Comparison of ENCODE assay signal across 1 cellular context in the genomic region with DNA sequence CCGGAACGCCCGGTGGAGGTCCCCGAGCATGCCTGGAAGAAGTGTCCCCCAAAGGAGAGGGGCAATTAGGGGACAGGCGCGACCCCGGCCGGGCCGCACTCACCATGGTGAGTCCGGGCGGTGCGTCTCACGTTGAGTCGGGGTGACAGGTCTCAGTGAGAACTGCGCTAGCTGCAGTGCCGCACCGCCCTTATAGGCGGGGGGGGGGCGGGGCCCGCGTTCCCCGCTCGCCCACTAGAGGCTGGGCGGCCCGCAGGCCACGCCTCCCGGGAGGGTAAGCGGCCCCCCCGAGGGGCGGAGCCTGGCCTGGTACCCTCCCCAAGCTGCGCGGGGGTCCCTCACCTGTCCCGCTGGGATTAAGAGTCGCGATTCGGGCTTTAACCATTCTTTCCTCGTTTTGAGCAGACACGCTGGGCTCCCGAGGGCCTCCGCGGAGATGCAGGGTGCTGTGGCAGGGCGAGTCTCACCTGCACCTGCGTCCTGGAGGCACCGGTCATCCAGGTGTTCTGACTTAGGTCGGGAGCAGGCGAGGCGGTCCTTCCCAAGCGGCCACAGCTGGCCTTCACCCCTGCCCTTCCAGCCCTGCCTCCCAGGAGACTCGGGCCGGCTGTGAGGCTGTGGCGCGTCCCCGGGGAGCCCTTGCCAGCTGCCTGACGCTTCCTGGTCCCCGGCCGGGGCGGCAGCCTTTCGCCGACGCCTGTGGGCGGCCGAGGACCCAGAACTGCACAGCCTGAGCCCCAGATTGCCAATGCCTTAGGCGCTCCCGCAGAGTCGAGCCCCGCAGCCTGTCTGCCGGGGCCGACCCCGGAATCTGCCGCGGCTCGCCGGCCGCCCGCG.
TF ChIP-seq lines count a peak whose summit lies in the region.

A gene (minus strand): TSS at position 166 of the 837 bp plus-strand sequence. CDS start 60 bp downstream, at position 106.

TF ChIP-seq in HepG2, 621 proteins besides CTCF, POLR2A, EP300 and RAD21 (continued from another document and continues in another):
- TF ChIP-seq, protein P1, sequence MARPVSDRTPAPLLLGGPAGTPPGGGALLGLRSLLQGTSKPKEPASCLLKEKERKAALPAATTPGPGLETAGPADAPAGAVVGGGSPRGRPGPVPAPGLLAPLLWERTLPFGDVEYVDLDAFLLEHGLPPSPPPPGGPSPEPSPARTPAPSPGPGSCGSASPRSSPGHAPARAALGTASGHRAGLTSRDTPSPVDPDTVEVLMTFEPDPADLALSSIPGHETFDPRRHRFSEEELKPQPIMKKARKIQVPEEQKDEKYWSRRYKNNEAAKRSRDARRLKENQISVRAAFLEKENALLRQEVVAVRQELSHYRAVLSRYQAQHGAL (CRISPR knock-in tag; IDR thresholded peaks at IDR 0.05; ENCODE audit: not compliant biosample characterization), result no peak
- TF ChIP-seq ZKSCAN1 (IDR thresholded peaks at IDR 0.05; ENCODE audit: low read length) (no peak), ZNF326 (CRISPR knock-in tag; IDR thresholded peaks at IDR 0.05; ENCODE audit: borderline replicate concordance) (no peak), ZNF605 (CRISPR knock-in tag; IDR thresholded peaks at IDR 0.05) (peak; percentile 90), YEATS4 (CRISPR knock-in tag; IDR thresholded peaks at IDR 0.05; ENCODE audit: borderline replicate concordance) (peak; percentile 60), XRCC5 (optimal IDR thresholded peaks at IDR 0.05; ENCODE audit: low read length) (peak; percentile 48), ZNF788 (CRISPR knock-in tag; IDR thresholded peaks at IDR 0.05; ENCODE audit: borderline replicate concordance) (no peak), KAT2B (IDR thresholded peaks at IDR 0.05; ENCODE audit: borderline replicate concordance, low read depth, low read length) (no peak), TEAD3 (CRISPR knock-in tag; optimal IDR thresholded peaks at IDR 0.05; ENCODE audit: borderline replicate concordance) (no peak), ZNF431 (CRISPR knock-in tag; IDR thresholded peaks at IDR 0.05; ENCODE audit: borderline replicate concordance, low read depth) (no peak), ZNF652 (CRISPR knock-in tag; IDR thresholded peaks at IDR 0.05; ENCODE audit: borderline replicate concordance, low read depth) (no peak), ZSCAN21 (CRISPR knock-in tag; IDR thresholded peaks at IDR 0.05; ENCODE audit: borderline replicate concordance) (no peak), NR1H2 (CRISPR knock-in tag; IDR thresholded peaks at IDR 0.05; ENCODE audit: borderline replicate concordance, low read depth) (no peak), ZFP41 (CRISPR knock-in tag; IDR thresholded peaks at IDR 0.05; ENCODE audit: borderline replicate concordance) (no peak; the same call in 1 of the 2 replicates), SP1 (IDR thresholded peaks at IDR 0.05) (no peak), SP1 (CRISPR knock-in tag; IDR thresholded peaks at IDR 0.05) (peak; percentile 89), KMT2A (CRISPR knock-in tag; IDR thresholded peaks at IDR 0.05) (no peak), SIX4 (CRISPR knock-in tag; IDR thresholded peaks at IDR 0.05) (no peak), ZNF121 (CRISPR knock-in tag; IDR thresholded peaks at IDR 0.05) (peak; percentile 38; the same call in 1 of the 2 replicates), TAF15 (IDR thresholded peaks at IDR 0.05; ENCODE audit: low read depth, low read length, poor library complexity, severe bottlenecking) (peak; percentile 65), MIER3 (CRISPR knock-in tag; IDR thresholded peaks at IDR 0.05; ENCODE audit: borderline replicate concordance) (no peak), ZNF766 (CRISPR knock-in tag; IDR thresholded peaks at IDR 0.05; ENCODE audit: borderline replicate concordance) (0 out of 2 replicates have a peak, but pooled peaks have one; percentile 68), SPEN (CRISPR knock-in tag; IDR thresholded peaks at IDR 0.05; ENCODE audit: low read depth) (peak; percentile 22; the same call in 1 of the 2 replicates), ZNF572 (CRISPR knock-in tag; IDR thresholded peaks at IDR 0.05) (0 out of 2 replicates have a peak, but pooled peaks have one; percentile 36), WIZ (CRISPR knock-in tag; IDR thresholded peaks at IDR 0.05) (no peak), ZNF333 (CRISPR knock-in tag; IDR thresholded peaks at IDR 0.05; ENCODE audit: borderline replicate concordance) (peak; percentile 11; the same call in 1 of the 2 replicates), EZH2 (conservative IDR thresholded peaks at IDR 0.05; ENCODE audit: low read depth, low read length) (no peak), ZNF644 (CRISPR knock-in tag; IDR thresholded peaks at IDR 0.05; ENCODE audit: low read depth) (no peak)
- TF ChIP-seq, protein P2, sequence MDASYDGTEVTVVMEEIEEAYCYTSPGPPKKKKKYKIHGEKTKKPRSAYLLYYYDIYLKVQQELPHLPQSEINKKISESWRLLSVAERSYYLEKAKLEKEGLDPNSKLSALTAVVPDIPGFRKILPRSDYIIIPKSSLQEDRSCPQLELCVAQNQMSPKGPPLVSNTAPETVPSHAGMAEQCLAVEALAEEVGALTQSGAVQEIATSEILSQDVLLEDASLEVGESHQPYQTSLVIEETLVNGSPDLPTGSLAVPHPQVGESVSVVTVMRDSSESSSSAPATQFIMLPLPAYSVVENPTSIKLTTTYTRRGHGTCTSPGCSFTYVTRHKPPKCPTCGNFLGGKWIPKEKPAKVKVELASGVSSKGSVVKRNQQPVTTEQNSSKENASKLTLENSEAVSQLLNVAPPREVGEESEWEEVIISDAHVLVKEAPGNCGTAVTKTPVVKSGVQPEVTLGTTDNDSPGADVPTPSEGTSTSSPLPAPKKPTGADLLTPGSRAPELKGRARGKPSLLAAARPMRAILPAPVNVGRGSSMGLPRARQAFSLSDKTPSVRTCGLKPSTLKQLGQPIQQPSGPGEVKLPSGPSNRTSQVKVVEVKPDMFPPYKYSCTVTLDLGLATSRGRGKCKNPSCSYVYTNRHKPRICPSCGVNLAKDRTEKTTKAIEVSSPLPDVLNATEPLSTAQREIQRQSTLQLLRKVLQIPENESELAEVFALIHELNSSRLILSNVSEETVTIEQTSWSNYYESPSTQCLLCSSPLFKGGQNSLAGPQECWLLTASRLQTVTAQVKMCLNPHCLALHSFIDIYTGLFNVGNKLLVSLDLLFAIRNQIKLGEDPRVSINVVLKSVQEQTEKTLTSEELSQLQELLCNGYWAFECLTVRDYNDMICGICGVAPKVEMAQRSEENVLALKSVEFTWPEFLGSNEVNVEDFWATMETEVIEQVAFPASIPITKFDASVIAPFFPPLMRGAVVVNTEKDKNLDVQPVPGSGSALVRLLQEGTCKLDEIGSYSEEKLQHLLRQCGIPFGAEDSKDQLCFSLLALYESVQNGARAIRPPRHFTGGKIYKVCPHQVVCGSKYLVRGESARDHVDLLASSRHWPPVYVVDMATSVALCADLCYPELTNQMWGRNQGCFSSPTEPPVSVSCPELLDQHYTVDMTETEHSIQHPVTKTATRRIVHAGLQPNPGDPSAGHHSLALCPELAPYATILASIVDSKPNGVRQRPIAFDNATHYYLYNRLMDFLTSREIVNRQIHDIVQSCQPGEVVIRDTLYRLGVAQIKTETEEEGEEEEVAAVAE (CRISPR knock-in tag; IDR thresholded peaks at IDR 0.05; ENCODE audit: borderline replicate concordance), result no peak
- TF ChIP-seq, protein P3, sequence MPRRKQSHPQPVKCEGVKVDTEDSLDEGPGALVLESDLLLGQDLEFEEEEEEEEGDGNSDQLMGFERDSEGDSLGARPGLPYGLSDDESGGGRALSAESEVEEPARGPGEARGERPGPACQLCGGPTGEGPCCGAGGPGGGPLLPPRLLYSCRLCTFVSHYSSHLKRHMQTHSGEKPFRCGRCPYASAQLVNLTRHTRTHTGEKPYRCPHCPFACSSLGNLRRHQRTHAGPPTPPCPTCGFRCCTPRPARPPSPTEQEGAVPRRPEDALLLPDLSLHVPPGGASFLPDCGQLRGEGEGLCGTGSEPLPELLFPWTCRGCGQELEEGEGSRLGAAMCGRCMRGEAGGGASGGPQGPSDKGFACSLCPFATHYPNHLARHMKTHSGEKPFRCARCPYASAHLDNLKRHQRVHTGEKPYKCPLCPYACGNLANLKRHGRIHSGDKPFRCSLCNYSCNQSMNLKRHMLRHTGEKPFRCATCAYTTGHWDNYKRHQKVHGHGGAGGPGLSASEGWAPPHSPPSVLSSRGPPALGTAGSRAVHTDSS (CRISPR knock-in tag; conservative IDR thresholded peaks at IDR 0.05), result no peak
- TF ChIP-seq, protein P4, sequence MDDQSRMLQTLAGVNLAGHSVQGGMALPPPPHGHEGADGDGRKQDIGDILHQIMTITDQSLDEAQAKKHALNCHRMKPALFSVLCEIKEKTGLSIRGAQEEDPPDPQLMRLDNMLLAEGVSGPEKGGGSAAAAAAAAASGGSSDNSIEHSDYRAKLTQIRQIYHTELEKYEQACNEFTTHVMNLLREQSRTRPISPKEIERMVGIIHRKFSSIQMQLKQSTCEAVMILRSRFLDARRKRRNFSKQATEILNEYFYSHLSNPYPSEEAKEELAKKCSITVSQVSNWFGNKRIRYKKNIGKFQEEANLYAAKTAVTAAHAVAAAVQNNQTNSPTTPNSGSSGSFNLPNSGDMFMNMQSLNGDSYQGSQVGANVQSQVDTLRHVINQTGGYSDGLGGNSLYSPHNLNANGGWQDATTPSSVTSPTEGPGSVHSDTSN (CRISPR knock-in tag; IDR thresholded peaks at IDR 0.05; ENCODE audit: borderline replicate concordance), result 0 out of 2 replicates have a peak, but pooled peaks have one; percentile 27
- TF ChIP-seq, protein P5, sequence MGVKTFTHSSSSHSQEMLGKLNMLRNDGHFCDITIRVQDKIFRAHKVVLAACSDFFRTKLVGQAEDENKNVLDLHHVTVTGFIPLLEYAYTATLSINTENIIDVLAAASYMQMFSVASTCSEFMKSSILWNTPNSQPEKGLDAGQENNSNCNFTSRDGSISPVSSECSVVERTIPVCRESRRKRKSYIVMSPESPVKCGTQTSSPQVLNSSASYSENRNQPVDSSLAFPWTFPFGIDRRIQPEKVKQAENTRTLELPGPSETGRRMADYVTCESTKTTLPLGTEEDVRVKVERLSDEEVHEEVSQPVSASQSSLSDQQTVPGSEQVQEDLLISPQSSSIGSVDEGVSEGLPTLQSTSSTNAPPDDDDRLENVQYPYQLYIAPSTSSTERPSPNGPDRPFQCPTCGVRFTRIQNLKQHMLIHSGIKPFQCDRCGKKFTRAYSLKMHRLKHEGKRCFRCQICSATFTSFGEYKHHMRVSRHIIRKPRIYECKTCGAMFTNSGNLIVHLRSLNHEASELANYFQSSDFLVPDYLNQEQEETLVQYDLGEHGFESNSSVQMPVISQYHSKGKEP (CRISPR knock-in tag; IDR thresholded peaks at IDR 0.05), result no peak
- TF ChIP-seq, protein P6, sequence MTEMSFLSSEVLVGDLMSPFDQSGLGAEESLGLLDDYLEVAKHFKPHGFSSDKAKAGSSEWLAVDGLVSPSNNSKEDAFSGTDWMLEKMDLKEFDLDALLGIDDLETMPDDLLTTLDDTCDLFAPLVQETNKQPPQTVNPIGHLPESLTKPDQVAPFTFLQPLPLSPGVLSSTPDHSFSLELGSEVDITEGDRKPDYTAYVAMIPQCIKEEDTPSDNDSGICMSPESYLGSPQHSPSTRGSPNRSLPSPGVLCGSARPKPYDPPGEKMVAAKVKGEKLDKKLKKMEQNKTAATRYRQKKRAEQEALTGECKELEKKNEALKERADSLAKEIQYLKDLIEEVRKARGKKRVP (CRISPR knock-in tag; IDR thresholded peaks at IDR 0.05), result 0 out of 4 replicates have a peak, but pooled peaks of 1 of the 2 experiments have one; percentile 34
- TF ChIP-seq, protein P7, sequence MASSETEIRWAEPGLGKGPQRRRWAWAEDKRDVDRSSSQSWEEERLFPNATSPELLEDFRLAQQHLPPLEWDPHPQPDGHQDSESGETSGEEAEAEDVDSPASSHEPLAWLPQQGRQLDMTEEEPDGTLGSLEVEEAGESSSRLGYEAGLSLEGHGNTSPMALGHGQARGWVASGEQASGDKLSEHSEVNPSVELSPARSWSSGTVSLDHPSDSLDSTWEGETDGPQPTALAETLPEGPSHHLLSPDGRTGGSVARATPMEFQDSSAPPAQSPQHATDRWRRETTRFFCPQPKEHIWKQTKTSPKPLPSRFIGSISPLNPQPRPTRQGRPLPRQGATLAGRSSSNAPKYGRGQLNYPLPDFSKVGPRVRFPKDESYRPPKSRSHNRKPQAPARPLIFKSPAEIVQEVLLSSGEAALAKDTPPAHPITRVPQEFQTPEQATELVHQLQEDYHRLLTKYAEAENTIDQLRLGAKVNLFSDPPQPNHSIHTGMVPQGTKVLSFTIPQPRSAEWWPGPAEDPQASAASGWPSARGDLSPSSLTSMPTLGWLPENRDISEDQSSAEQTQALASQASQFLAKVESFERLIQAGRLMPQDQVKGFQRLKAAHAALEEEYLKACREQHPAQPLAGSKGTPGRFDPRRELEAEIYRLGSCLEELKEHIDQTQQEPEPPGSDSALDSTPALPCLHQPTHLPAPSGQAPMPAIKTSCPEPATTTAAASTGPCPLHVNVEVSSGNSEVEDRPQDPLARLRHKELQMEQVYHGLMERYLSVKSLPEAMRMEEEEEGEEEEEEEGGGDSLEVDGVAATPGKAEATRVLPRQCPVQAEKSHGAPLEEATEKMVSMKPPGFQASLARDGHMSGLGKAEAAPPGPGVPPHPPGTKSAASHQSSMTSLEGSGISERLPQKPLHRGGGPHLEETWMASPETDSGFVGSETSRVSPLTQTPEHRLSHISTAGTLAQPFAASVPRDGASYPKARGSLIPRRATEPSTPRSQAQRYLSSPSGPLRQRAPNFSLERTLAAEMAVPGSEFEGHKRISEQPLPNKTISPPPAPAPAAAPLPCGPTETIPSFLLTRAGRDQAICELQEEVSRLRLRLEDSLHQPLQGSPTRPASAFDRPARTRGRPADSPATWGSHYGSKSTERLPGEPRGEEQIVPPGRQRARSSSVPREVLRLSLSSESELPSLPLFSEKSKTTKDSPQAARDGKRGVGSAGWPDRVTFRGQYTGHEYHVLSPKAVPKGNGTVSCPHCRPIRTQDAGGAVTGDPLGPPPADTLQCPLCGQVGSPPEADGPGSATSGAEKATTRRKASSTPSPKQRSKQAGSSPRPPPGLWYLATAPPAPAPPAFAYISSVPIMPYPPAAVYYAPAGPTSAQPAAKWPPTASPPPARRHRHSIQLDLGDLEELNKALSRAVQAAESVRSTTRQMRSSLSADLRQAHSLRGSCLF (CRISPR knock-in tag; IDR thresholded peaks at IDR 0.05; ENCODE audit: borderline replicate concordance), result no peak
- TF ChIP-seq, protein P8, sequence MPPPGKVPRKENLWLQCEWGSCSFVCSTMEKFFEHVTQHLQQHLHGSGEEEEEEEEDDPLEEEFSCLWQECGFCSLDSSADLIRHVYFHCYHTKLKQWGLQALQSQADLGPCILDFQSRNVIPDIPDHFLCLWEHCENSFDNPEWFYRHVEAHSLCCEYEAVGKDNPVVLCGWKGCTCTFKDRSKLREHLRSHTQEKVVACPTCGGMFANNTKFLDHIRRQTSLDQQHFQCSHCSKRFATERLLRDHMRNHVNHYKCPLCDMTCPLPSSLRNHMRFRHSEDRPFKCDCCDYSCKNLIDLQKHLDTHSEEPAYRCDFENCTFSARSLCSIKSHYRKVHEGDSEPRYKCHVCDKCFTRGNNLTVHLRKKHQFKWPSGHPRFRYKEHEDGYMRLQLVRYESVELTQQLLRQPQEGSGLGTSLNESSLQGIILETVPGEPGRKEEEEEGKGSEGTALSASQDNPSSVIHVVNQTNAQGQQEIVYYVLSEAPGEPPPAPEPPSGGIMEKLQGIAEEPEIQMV (CRISPR knock-in tag; IDR thresholded peaks at IDR 0.05; ENCODE audit: low read depth), result 0 out of 2 replicates have a peak, but pooled peaks have one; percentile 67
